In genomic region chr6:43426928-43427405, GRCh38 we compare ENCODE assay signal across 8 cellular contexts. TPM values are rescaled to one million over a fixed set of nuclear protein-coding genes. Genes with fewer than 3 reads are reported as not detected.
DNase-seq lines count a peak whose midpoint lies in the region; ATAC-seq and TF ChIP-seq lines count a peak whose summit lies in the region.

No MANE protein-coding gene starts in this region.

- H3K4me3 Mint-ChIP-seq in Caco-2 (ENCODE audit: unreplicated experiment) (peak overlapping the region; percentile 85), endothelial cell (ENCODE audit: unreplicated experiment) (peak overlapping the region; percentile 95), osteocyte (ENCODE audit: unreplicated experiment) (peak overlapping the region; percentile 98)

- H3K9me3 ChIP-seq in Caco-2 (no peaks in the 10 kb centered on the region), OCI-LY3 (ENCODE audit: insufficient read depth, low read length) (no peaks in the 10 kb centered on the region)

- H3K4me2 ChIP-seq in OCI-LY3 (ENCODE audit: low read length) = peak overlapping the region; percentile 76

- peaks cover 19% of the 10 kb centered on the region for H3K79me2 ChIP-seq in OCI-LY3 (ENCODE audit: low read length)

- TF ChIP-seq CTCF in Caco-2 (IDR thresholded peaks at IDR 0.05; ENCODE audit: insufficient read depth in 1 of 2, low read depth in 1 of 2, low read length in 1 of 2, severe bottlenecking in 1 of 2, unreplicated experiment in 1 of 2) (no peak), OCI-LY3 (IDR thresholded peaks at IDR 0.05; ENCODE audit: low read depth, low read length) (no peak), endothelial cell (IDR thresholded peaks at IDR 0.05; ENCODE audit: unreplicated experiment) (no peak), osteocyte (IDR thresholded peaks at IDR 0.05) (no peak)

- intact Hi-C loops in Caco-2 (cut with micrococcal nuclease; ENCODE audit: unreplicated experiment) = loop anchor here (5.0 kb wide), 1 partner anchor 35 kb away; no protein-coding TSS in a partner anchor

- H3K27ac ChIP-seq in OCI-LY3 (ENCODE audit: low read length) = peak overlapping the region; percentile 70

- H4K20me1 ChIP-seq in OCI-LY3 (ENCODE audit: insufficient read depth, low read length) = no peaks in the 10 kb centered on the region

- CTCF ChIA-PET in Caco-2 (lab: Charles Lee) = interaction anchor here (0.5 to 1.0 kb wide), 7 partner anchors 10 to 213 kb away, joined by 3 to 11 read pairs (median 3); partner anchors contain the start of genes POLH and XPO5

- DNase-seq in Caco-2 (no peak), endothelial cell (ENCODE audit: low spot score) (no peak), osteocyte (ENCODE audit: extremely low spot score, unreplicated experiment) (no peak), NCI-H82 treated with DMSO at 0.1 percent for 48 hours (lab: John Stamatoyannopoulos, UW; ENCODE audit: unreplicated experiment) (no peak), pons (ENCODE audit: low spot score) (no peak), DMS 273 (lab: John Stamatoyannopoulos, UW; ENCODE audit: unreplicated experiment) (no peak)

- H3K36me3 ChIP-seq in Caco-2 (ENCODE audit: control insufficient read depth, insufficient read depth, low read length) (no peaks in the 10 kb centered on the region; the same call in 1 of the 2 replicates), OCI-LY3 (replicated peaks; ENCODE audit: low read depth, low read length) (peaks cover 5% of the 10 kb centered on the region)

- H3K27ac Mint-ChIP-seq in Caco-2 (ENCODE audit: unreplicated experiment) (peak overlapping the region; percentile 80), endothelial cell (ENCODE audit: unreplicated experiment) (peak overlapping the region; percentile 13), osteocyte (ENCODE audit: unreplicated experiment) (peak overlapping the region; percentile 98)

- 0 out of 2 replicates have a peak, but pooled peaks cover 4% of the 10 kb centered on the region for H3K4me1 ChIP-seq in Caco-2
- H3K4me1 ChIP-seq in OCI-LY3 (ENCODE audit: low read length) = peaks cover 16% of the 10 kb centered on the region

- H3K27me3 ChIP-seq in Caco-2 (replicated peaks; ENCODE audit: control insufficient read depth, insufficient read depth, low read length) (no peaks in the 10 kb centered on the region), OCI-LY3 (ENCODE audit: low read depth, low read length) (no peaks in the 10 kb centered on the region)

- ATAC-seq in GM21825 (IDR thresholded peaks at IDR 0.05; ENCODE audit: unreplicated experiment) = no peak

- peaks cover 11% of the 10 kb centered on the region for H3K4me1 Mint-ChIP-seq in Caco-2 (ENCODE audit: low read depth, unreplicated experiment)
- H3K4me1 Mint-ChIP-seq in endothelial cell (ENCODE audit: unreplicated experiment) = peaks cover 15% of the 10 kb centered on the region
- H3K4me1 Mint-ChIP-seq in osteocyte (ENCODE audit: unreplicated experiment) = peaks cover 17% of the 10 kb centered on the region

- peak overlapping the region; percentile 87 for H2AFZ ChIP-seq in OCI-LY3 (ENCODE audit: low read depth, low read length)

- BruUV-seq in Caco-2 (replicated peaks; lab: Mats Ljungman, UMichigan) = TSS peak; percentile 88

- peak overlapping the region; percentile 96 for H3K4me3 ChIP-seq in Caco-2 (ENCODE audit: low read depth, low read length)
- H3K4me3 ChIP-seq in OCI-LY3 (ENCODE audit: low read length) = peak overlapping the region; percentile 79

- H3K27me3 Mint-ChIP-seq in Caco-2 (ENCODE audit: insufficient read depth, unreplicated experiment) (no peaks in the 10 kb centered on the region), endothelial cell (ENCODE audit: unreplicated experiment) (peaks cover 3% of the 10 kb centered on the region), osteocyte (ENCODE audit: unreplicated experiment) (peaks cover 5% of the 10 kb centered on the region)

- no peaks in the 10 kb centered on the region for H3K9me3 Mint-ChIP-seq in Caco-2 (ENCODE audit: unreplicated experiment)
- H3K9me3 Mint-ChIP-seq in endothelial cell (ENCODE audit: unreplicated experiment) = no peaks in the 10 kb centered on the region
- H3K9me3 Mint-ChIP-seq in osteocyte (ENCODE audit: unreplicated experiment) = no peaks in the 10 kb centered on the region

- peak overlapping the region; percentile 75 for H3K9ac ChIP-seq in OCI-LY3 (ENCODE audit: low read length)

- H3K36me3 Mint-ChIP-seq in Caco-2 (ENCODE audit: insufficient read depth, unreplicated experiment) (peaks cover 22% of the 10 kb centered on the region), endothelial cell (ENCODE audit: low read depth, unreplicated experiment) (peaks cover 4% of the 10 kb centered on the region), osteocyte (ENCODE audit: unreplicated experiment) (peaks cover 3% of the 10 kb centered on the region)

- POLR2A ChIA-PET in Caco-2 (lab: Charles Lee) = interaction anchor here (0.6 to 1.0 kb wide), 4 partner anchors 36 to 1521 kb away, joined by 3 to 12 read pairs (median 3); no protein-coding TSS in a partner anchor

RNA-seq across cellular contexts. Expression of gene ABCC10, which starts 0.4 kb away (rescaled TPM):
- 40.1 and 45.1 TPM in 2 replicates for total RNA-seq in Caco-2 (2022)
- total RNA-seq in endothelial cell (ENCODE audit: unreplicated experiment) = 45.6 TPM
- 40.1 and 42.8 TPM in 2 replicates for total RNA-seq in osteocyte

RNA-seq across cellular contexts. Expression of gene DLK2, which starts 28.4 kb away (rescaled TPM):
- total RNA-seq in Caco-2 (2022) (0.75 and 1.2 TPM in 2 replicates), endothelial cell (ENCODE audit: unreplicated experiment) (0.18 TPM), osteocyte (0.43 TPM in 1 of 2 replicates, not detected in the other)

RNA-seq across cellular contexts. Expression of gene TJAP1, which starts 50.4 kb away (rescaled TPM):
- total RNA-seq in Caco-2 (2022) (34.0 and 39.4 TPM in 2 replicates), endothelial cell (ENCODE audit: unreplicated experiment) (41.8 TPM), osteocyte (38.7 and 42.8 TPM in 2 replicates)

RNA-seq across cellular contexts. Expression of gene ZNF318, which starts 57.5 kb away (rescaled TPM):
- total RNA-seq in Caco-2 (2022) (11.2 and 11.7 TPM in 2 replicates), endothelial cell (ENCODE audit: unreplicated experiment) (26.7 TPM), osteocyte (25.1 and 26.0 TPM in 2 replicates)

Comparison
In these comparisons a context has a peak if more than half of its experiments do, and no peak if none do; other contexts are left out.
1. H3K27ac Mint-ChIP-seq: peak in every context shown above with its lines; median percentile 98 in osteocyte; 80 in Caco-2; 13 in endothelial cell.